Comparison of ENCODE assay signal across 8 cellular contexts in genomic region chr15:90903733-90904536, GRCh38.
DNase-seq lines count a peak whose midpoint lies in the region; ATAC-seq and TF ChIP-seq lines count a peak whose summit lies in the region.

No MANE protein-coding gene starts in this region.

- peaks cover 25% of the 10 kb centered on the region for H3K4me1 Mint-ChIP-seq in nephron progenitor cell

- H3K27ac ChIP-seq in RWPE1: peak overlapping the region; percentile 84

- peaks cover 26% of the 10 kb centered on the region for H3K27me3 Mint-ChIP-seq in nephron progenitor cell (ENCODE audit: low read depth, poor library complexity)

- no peak overlapping the region for H3K27ac Mint-ChIP-seq in nephron progenitor cell

- TF ChIP-seq CTCF in RWPE1 (conservative IDR thresholded peaks at IDR 0.05; ENCODE audit: low read depth) (no peak), epithelial cell of esophagus (IDR thresholded peaks at IDR 0.05; ENCODE audit: insufficient read depth, low read depth, low read length, missing control alignments) (peak; percentile 33), nephron progenitor cell (IDR thresholded peaks at IDR 0.05) (no peak)

- H3K4me3 ChIP-seq in epithelial cell of esophagus (ENCODE audit: low read length): peak overlapping the region; percentile 79

- peak overlapping the region; percentile 81 for H3K4me3 Mint-ChIP-seq in nephron progenitor cell

- H3K9me3 Mint-ChIP-seq in nephron progenitor cell: no peaks in the 10 kb centered on the region

- ATAC-seq in GM21717 (IDR thresholded peaks at IDR 0.05; ENCODE audit: unreplicated experiment): no peak
- no peak for ATAC-seq in HG03135 (IDR thresholded peaks at IDR 0.05; ENCODE audit: unreplicated experiment)

- peaks cover 28% of the 10 kb centered on the region for H3K36me3 Mint-ChIP-seq in nephron progenitor cell (ENCODE audit: low read depth)

- CTCF ChIA-PET in RWPE1 (lab: Yijun Ruan, JAX): interaction anchor here (0.6 to 2.8 kb wide), 3 partner anchors 18 to 1905 kb away, joined by 3 to 10 read pairs (median 3); partner anchors contain the start of gene UNC45A

- POLR2A ChIA-PET in RWPE1 (lab: Yijun Ruan, JAX; ENCODE audit: low non-redundant PET): no interaction called here

- DNase-seq in SIG-M5 treated with dmso at 0.1 percent for 504 hours (lab: John Stamatoyannopoulos, UW; ENCODE audit: unreplicated experiment) (peak; percentile 1), SIG-M5 (lab: John Stamatoyannopoulos, UW) (no peak), RWPE1 (ENCODE audit: low spot score) (no peak), epithelial cell of esophagus (ENCODE audit: low read depth) (peak; percentile 48), nephron progenitor cell (no peak), GM19238 (ENCODE audit: insufficient read length, low spot score) (no peak)

Comparison
In these comparisons a context has a peak if more than half of its experiments do, and no peak if none do; other contexts are left out.
1. DNase-seq: peak in SIG-M5 treated with dmso at 0.1 percent for 504 hours (single experiment) and epithelial cell of esophagus (single experiment); none in SIG-M5 (single experiment), RWPE1 (single experiment), nephron progenitor cell (single experiment) and GM19238 (single experiment).